Comparison of ENCODE assay signal across 8 cellular contexts in the genomic region with DNA sequence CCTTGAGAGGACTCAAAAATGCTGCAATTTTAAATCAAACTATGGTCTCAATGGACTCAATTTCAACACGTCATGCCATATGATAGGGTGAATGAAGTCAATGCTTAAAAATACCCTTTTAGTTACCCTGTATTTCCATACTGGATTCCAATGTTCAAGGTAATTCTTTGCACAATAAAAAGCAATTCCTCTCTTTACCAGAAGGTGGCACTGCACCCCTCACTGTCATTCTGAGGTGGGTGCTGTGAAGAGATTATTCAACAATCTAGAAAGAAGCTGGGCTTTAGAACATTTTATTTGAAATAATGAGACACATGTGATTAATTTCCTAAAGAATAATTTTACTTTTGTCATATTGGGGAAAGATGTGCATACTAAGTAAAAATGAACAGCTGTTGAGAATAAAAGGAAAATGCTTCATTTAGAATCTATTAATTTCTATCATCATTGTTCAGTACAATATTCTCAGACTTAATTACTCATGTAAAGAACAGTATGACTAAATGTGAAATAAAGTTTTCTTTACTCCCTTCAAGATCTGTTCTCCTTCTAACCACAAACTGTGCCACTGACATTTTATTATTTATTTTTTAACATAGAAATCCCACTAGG.
DNase-seq lines count a peak whose midpoint lies in the region; ATAC-seq and TF ChIP-seq lines count a peak whose summit lies in the region.

No MANE protein-coding gene starts in this region.

- H3K4me3 ChIP-seq in esophagus muscularis mucosa = no peak overlapping the region

- H3K4me3 Mint-ChIP-seq in activated naive CD8-positive, alpha-beta T cell treated with anti-CD3 and anti-CD28 coated beads, Interleukin-2, amount 50 U/mL, for 24 hours = no peak overlapping the region
- no peak overlapping the region for H3K4me3 Mint-ChIP-seq in activated naive CD8-positive, alpha-beta T cell treated with anti-CD3 and anti-CD28 coated beads for 36 hours
- H3K4me3 Mint-ChIP-seq in osteocyte (ENCODE audit: unreplicated experiment) = no peak overlapping the region

- ATAC-seq in activated naive CD8-positive, alpha-beta T cell treated with anti-CD3 and anti-CD28 coated beads, Interleukin-2, amount 50 U/mL, for 24 hours = peak; percentile 52
- ATAC-seq in GM21529 (IDR thresholded peaks at IDR 0.05; ENCODE audit: unreplicated experiment) (peak; percentile 94), GM21737 (IDR thresholded peaks at IDR 0.05; ENCODE audit: unreplicated experiment) (no peak)

- no peaks in the 10 kb centered on the region for H3K9me3 Mint-ChIP-seq in activated naive CD8-positive, alpha-beta T cell treated with anti-CD3 and anti-CD28 coated beads, Interleukin-2, amount 50 U/mL, for 24 hours
- no peaks in the 10 kb centered on the region for H3K9me3 Mint-ChIP-seq in activated naive CD8-positive, alpha-beta T cell treated with anti-CD3 and anti-CD28 coated beads for 36 hours
- H3K9me3 Mint-ChIP-seq in osteocyte (ENCODE audit: unreplicated experiment) = peaks cover 20% of the 10 kb centered on the region

- no peaks in the 10 kb centered on the region for H3K4me1 Mint-ChIP-seq in activated naive CD8-positive, alpha-beta T cell treated with anti-CD3 and anti-CD28 coated beads, Interleukin-2, amount 50 U/mL, for 24 hours
- no peaks in the 10 kb centered on the region for H3K4me1 Mint-ChIP-seq in activated naive CD8-positive, alpha-beta T cell treated with anti-CD3 and anti-CD28 coated beads for 36 hours
- H3K4me1 Mint-ChIP-seq in osteocyte (ENCODE audit: unreplicated experiment) = peaks cover 2% of the 10 kb centered on the region

- POLR2A ChIA-PET in RWPE1 (lab: Yijun Ruan, JAX; ENCODE audit: low non-redundant PET) = no interaction called here

- H3K27me3 ChIP-seq in esophagus muscularis mucosa = no peaks in the 10 kb centered on the region

- no peaks in the 10 kb centered on the region for H3K9me3 ChIP-seq in esophagus muscularis mucosa

- H3K27ac ChIP-seq in RWPE1 = no peak overlapping the region
- no peak overlapping the region for H3K27ac ChIP-seq in esophagus muscularis mucosa (replicated peaks in 1 of 4)

- peak; percentile 8 for DNase-seq in activated naive CD8-positive, alpha-beta T cell treated with anti-CD3 and anti-CD28 coated beads, Interleukin-2, amount 50 U/mL, for 24 hours
- no peak for DNase-seq in activated naive CD8-positive, alpha-beta T cell treated with anti-CD3 and anti-CD28 coated beads for 36 hours
- DNase-seq in HuH-7 (ENCODE audit: low spot score) (peak; percentile 20), RWPE1 (ENCODE audit: low spot score) (peak; percentile 4), esophagus muscularis mucosa (ENCODE audit: extremely low spot score) (no peak), osteocyte (ENCODE audit: extremely low spot score, unreplicated experiment) (no peak)

- H3K4me1 ChIP-seq in esophagus muscularis mucosa = no peaks in the 10 kb centered on the region

- no peak for TF ChIP-seq POLR2A in esophagus muscularis mucosa (IDR thresholded peaks at IDR 0.05; ENCODE audit: low read depth)

- no peaks in the 10 kb centered on the region for H3K36me3 Mint-ChIP-seq in activated naive CD8-positive, alpha-beta T cell treated with anti-CD3 and anti-CD28 coated beads, Interleukin-2, amount 50 U/mL, for 24 hours (ENCODE audit: low read depth)
- H3K36me3 Mint-ChIP-seq in activated naive CD8-positive, alpha-beta T cell treated with anti-CD3 and anti-CD28 coated beads for 36 hours = no peaks in the 10 kb centered on the region
- peaks cover 7% of the 10 kb centered on the region for H3K36me3 Mint-ChIP-seq in osteocyte (ENCODE audit: unreplicated experiment)

- no peak overlapping the region for H3K27ac Mint-ChIP-seq in activated naive CD8-positive, alpha-beta T cell treated with anti-CD3 and anti-CD28 coated beads, Interleukin-2, amount 50 U/mL, for 24 hours
- no peak overlapping the region for H3K27ac Mint-ChIP-seq in activated naive CD8-positive, alpha-beta T cell treated with anti-CD3 and anti-CD28 coated beads for 36 hours
- no peak overlapping the region for H3K27ac Mint-ChIP-seq in osteocyte (ENCODE audit: unreplicated experiment)

- TF ChIP-seq CTCF in RWPE1 (conservative IDR thresholded peaks at IDR 0.05; ENCODE audit: low read depth) (peak; percentile 87), esophagus muscularis mucosa (IDR thresholded peaks at IDR 0.05) (peak; percentile 55 to 74 (median 63)), osteocyte (IDR thresholded peaks at IDR 0.05) (peak; percentile 92)

- intact Hi-C loops in esophagus muscularis mucosa (cut with DNase I) = no loop called here

- no peak for TF ChIP-seq EP300 in esophagus muscularis mucosa (IDR thresholded peaks at IDR 0.05)

- no peaks in the 10 kb centered on the region for H3K27me3 Mint-ChIP-seq in activated naive CD8-positive, alpha-beta T cell treated with anti-CD3 and anti-CD28 coated beads, Interleukin-2, amount 50 U/mL, for 24 hours
- H3K27me3 Mint-ChIP-seq in activated naive CD8-positive, alpha-beta T cell treated with anti-CD3 and anti-CD28 coated beads for 36 hours = no peaks in the 10 kb centered on the region
- peaks cover 30% of the 10 kb centered on the region for H3K27me3 Mint-ChIP-seq in osteocyte (ENCODE audit: unreplicated experiment)

- H3K36me3 ChIP-seq in esophagus muscularis mucosa = no peaks in the 10 kb centered on the region

- CTCF ChIA-PET in RWPE1 (lab: Yijun Ruan, JAX) = interaction anchor here (0.7 kb wide), 1 partner anchor 59 kb away, joined by 3 read pairs; no protein-coding TSS in a partner anchor

- WGBS in esophagus muscularis mucosa = 0% methylated on average over 1 of the region's 1 CpG

Comparison
In these comparisons a context has a peak if more than half of its experiments do, and no peak if none do; other contexts are left out.
1. DNase-seq: peak in activated naive CD8-positive, alpha-beta T cell treated with anti-CD3 and anti-CD28 coated beads, Interleukin-2, amount 50 U/mL, for 24 hours (single experiment), HuH-7 (single experiment) and RWPE1 (single experiment); none in activated naive CD8-positive, alpha-beta T cell treated with anti-CD3 and anti-CD28 coated beads for 36 hours (single experiment), esophagus muscularis mucosa (single experiment) and osteocyte (single experiment).
2. Peak in every context shown above with its lines, with median percentiles within 50 percentile points of each other: CTCF ChIP-seq.